In genomic region chr1:92080128-92080985, GRCh38 we compare ENCODE assay signal across 8 cellular contexts. TPM values are rescaled to one million over a fixed set of nuclear protein-coding genes. Genes with fewer than 3 reads are reported as not detected.
A peak's percentile ranks its signal among the peaks of the same experiment; 100 is the strongest.
DNase-seq lines count a peak whose midpoint lies in the region; ATAC-seq, FAIRE-seq and TF ChIP-seq lines count a peak whose summit lies in the region.

TSS of gene BTBD8 (plus strand) at chr1:92080345. CDS start at chr1:92080572, 227 bp downstream.

- H3K27me3 ChIP-seq in ascending aorta = no peaks in the 10 kb centered on the region

- H3K4me1 ChIP-seq in ascending aorta = peaks cover 3 to 8% of the 10 kb centered on the region in 2 donors

- intact Hi-C loops in ascending aorta (cut with DNase I) = loop anchor here (5.0 to 10.0 kb wide), 2 partner anchors 217 to 576 kb away; partner anchors contain the start of genes CDC7, GLMN and RPAP2

- H3K4me3 ChIP-seq in ascending aorta = peak within 1 kb of the TSS; percentile 62 to 89

- ATAC-seq in HG02884 (IDR thresholded peaks at IDR 0.05; ENCODE audit: unreplicated experiment) = peak; percentile 95

- TF ChIP-seq POLR2A in GM15510 (IDR thresholded peaks at IDR 0.05; ENCODE audit: borderline replicate concordance, extremely low read depth, insufficient read length) = peak; percentile 33

- peaks cover 1 to 4% of the 10 kb centered on the region in 2 donors for H3K9me3 ChIP-seq in ascending aorta

- no peak for TF ChIP-seq CTCF in ascending aorta (IDR thresholded peaks at IDR 0.05)

- DNase-seq in NCI-H146 treated with DMSO at 0.1 percent for 48 hours (lab: John Stamatoyannopoulos, UW; ENCODE audit: unreplicated experiment) (peak; percentile 78), T-helper 2 cell (peak; percentile 55 to 92 (median 73)), ascending aorta (ENCODE audit: low spot score in 2 of 2) (peak; percentile 47 to 91), hepatic stellate cell (ENCODE audit: low spot score) (peak; percentile 83), putamen (ENCODE audit: low spot score) (peak; percentile 86), urothelium cell line (ENCODE audit: low spot score) (peak; percentile 87)

- peaks cover 0 to under 1% of the 10 kb centered on the region in 2 donors for H3K36me3 ChIP-seq in ascending aorta

- no peak for FAIRE-seq in urothelium cell line (lab: Jason Lieb, UNC)

- peak within 1 kb of the TSS; percentile 63 to 69 for H3K27ac ChIP-seq in ascending aorta

RNA-seq across cellular contexts. Expression of gene BTBD8, which starts in this region (rescaled TPM):
- 3.6 TPM for total RNA-seq in ascending aorta

Comparison
In these comparisons a context has a peak if more than half of its experiments do, and no peak if none do; other contexts are left out.
1. Peak in every context shown above with its lines: DNase-seq, ATAC-seq, H3K4me3 ChIP-seq and H3K27ac ChIP-seq.